1 cellular context compared by ENCODE assay signal in the genomic region with DNA sequence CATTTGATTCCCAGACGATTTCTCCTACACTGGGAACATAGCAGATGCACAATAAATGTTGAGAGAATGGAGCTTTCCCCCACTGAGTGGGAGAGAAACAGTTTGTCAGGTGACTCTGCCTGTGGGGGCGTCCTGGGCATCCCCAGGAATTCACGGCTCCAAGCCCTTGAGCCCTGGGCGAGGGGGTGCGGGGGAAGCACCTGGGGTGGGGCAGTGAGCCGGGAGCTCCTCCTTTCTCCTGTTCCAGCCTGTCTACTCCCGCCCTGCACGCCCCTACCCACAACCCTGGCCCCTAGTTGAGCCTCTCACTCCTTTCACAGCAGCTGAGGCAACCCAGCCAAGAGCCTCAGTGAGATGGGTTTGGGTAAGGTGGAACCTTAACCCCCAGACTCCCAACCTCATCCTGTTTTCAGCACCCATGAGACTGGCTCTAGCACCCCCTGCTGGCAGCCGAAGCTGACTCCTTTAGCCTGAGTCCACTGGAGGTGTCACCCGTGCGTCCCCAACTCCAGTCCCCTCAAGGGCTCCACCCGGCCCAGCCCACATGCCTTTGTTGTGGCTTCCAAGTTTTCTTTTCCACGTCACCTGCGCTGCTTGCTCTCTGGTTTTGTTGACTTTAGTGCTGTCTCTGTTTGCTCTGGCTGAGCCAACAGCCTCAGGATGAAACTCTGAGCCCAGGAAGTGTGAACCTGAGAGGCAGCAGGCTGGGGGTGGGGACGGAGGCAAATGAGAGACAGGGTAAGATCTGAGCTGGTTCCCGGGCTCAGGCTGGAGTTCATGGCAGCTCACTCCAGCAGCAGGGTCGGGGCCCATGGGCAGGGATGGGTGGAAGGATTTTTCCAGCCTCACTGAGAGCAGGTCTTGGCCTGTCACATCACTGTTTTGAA.
TF ChIP-seq lines count a peak whose summit lies in the region.

No MANE protein-coding gene starts in this region.

TF ChIP-seq in HCT116, 20 proteins besides CTCF, POLR2A, EP300 and RAD21 (continued from another document):
- TF ChIP-seq, protein P1, sequence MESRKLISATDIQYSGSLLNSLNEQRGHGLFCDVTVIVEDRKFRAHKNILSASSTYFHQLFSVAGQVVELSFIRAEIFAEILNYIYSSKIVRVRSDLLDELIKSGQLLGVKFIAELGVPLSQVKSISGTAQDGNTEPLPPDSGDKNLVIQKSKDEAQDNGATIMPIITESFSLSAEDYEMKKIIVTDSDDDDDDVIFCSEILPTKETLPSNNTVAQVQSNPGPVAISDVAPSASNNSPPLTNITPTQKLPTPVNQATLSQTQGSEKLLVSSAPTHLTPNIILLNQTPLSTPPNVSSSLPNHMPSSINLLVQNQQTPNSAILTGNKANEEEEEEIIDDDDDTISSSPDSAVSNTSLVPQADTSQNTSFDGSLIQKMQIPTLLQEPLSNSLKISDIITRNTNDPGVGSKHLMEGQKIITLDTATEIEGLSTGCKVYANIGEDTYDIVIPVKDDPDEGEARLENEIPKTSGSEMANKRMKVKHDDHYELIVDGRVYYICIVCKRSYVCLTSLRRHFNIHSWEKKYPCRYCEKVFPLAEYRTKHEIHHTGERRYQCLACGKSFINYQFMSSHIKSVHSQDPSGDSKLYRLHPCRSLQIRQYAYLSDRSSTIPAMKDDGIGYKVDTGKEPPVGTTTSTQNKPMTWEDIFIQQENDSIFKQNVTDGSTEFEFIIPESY (IDR thresholded peaks at IDR 0.05; ENCODE audit: extremely low read depth, insufficient replicate concordance, low read length), result no peak
